In the genomic region with DNA sequence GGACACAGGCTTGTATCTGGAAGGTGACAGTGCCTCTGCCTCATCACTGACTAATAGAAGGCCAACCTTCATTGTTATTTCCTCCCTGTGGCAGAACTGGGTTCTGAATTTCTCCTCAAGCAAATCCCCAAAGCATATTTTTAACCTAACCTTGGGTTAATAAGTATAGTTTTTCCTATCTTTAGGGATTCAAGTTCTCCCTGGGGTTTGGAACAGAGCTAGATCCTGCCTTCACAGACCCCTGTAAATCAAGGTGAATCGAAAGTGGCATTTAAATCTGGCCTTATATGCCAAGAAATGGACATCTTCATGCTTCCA, we compare ENCODE assay signal across 13 cellular contexts. TPM values are rescaled to one million over a fixed set of nuclear protein-coding genes. Genes with fewer than 3 reads are reported as not detected.
DNase-seq lines count a peak whose midpoint lies in the region; ATAC-seq and TF ChIP-seq lines count a peak whose summit lies in the region.
"Had no signal": no experiment of that assay in that cellular context is flagged by ENCODE, and none has a peak within 500 bp of the region (broad histone marks: within the 10 kb centered on the region; RNA-seq: fewer than 3 reads in every experiment).

No MANE protein-coding gene starts in this region.

- peak overlapping the region; percentile 78 for H3K27ac Mint-ChIP-seq in activated CD4-positive, alpha-beta memory T cell treated with anti-CD3 and anti-CD28 coated beads, Interleukin-2, amount 10 ng/mL, durations not matched to agents 7 days and 5 days

- H3K36me3 ChIP-seq in DOHH2 (ENCODE audit: control insufficient read depth, low read length), result peaks cover 9% of the 10 kb centered on the region
- H3K36me3 ChIP-seq: esophagus squamous epithelium, tibial nerve had no signal

- H3K4me3 Mint-ChIP-seq in activated CD4-positive, alpha-beta memory T cell treated with anti-CD3 and anti-CD28 coated beads, Interleukin-2, amount 10 ng/mL, durations not matched to agents 7 days and 5 days, result no peak overlapping the region

- no peaks in the 10 kb centered on the region for H3K9me3 ChIP-seq in DOHH2 (ENCODE audit: control insufficient read depth, insufficient read depth, low read length)
- H3K9me3 ChIP-seq: body of pancreas, esophagus squamous epithelium, tibial nerve had no signal

- H3K36me3 Mint-ChIP-seq in activated CD4-positive, alpha-beta memory T cell treated with anti-CD3 and anti-CD28 coated beads, Interleukin-2, amount 10 ng/mL, durations not matched to agents 7 days and 5 days (ENCODE audit: low read depth), result peaks cover 6% of the 10 kb centered on the region

- H3K9me3 Mint-ChIP-seq in activated CD4-positive, alpha-beta memory T cell treated with anti-CD3 and anti-CD28 coated beads, Interleukin-2, amount 10 ng/mL, durations not matched to agents 7 days and 5 days, result no peaks in the 10 kb centered on the region
- H3K9me3 Mint-ChIP-seq: HFFc6 had no signal

- peaks cover 37% of the 10 kb centered on the region for H3F3A ChIP-seq in DOHH2 (ENCODE audit: control insufficient read depth, insufficient read depth)

- CTCF ChIA-PET in activated CD4-positive, alpha-beta memory T cell treated with anti-CD3 and anti-CD28 coated beads, Interleukin-2, amount 10 ng/mL, durations not matched to agents 7 days and 5 days (lab: Charles Lee), result interaction anchor here (0.8 to 12.8 kb wide), 19 partner anchors 8 to 546 kb away, joined by 3 to 275 read pairs (median 5); a partner anchor contains a TSS

- no peak for DNase-seq in activated CD4-positive, alpha-beta memory T cell treated with anti-CD3 and anti-CD28 coated beads, Interleukin-2, amount 10 ng/mL, durations not matched to agents 7 days and 5 days
- no peak for DNase-seq in epithelial cell of prostate (ENCODE audit: low read depth, low spot score)
- DNase-seq in nucleus accumbens (lab: John Stamatoyannopoulos, UW), result no peak
- no peak for DNase-seq in AML-193 (lab: John Stamatoyannopoulos, UW)
- DNase-seq: esophagus squamous epithelium, NCI-H446 treated with DMSO at 0.1 percent for 48 hours had no signal

- H3K4me2 ChIP-seq in DOHH2 (ENCODE audit: low read length), result peak overlapping the region; percentile 87

- peaks cover 80% of the 10 kb centered on the region for H3K4me1 ChIP-seq in DOHH2 (ENCODE audit: control insufficient read depth, low read length)

- TF ChIP-seq CTCF in 22Rv1 (IDR thresholded peaks at IDR 0.05) (peak; percentile 38), DOHH2 (IDR thresholded peaks at IDR 0.05; ENCODE audit: low read depth, low read length, poor library complexity, severe bottlenecking) (no peak)

- H3K4me1 Mint-ChIP-seq in activated CD4-positive, alpha-beta memory T cell treated with anti-CD3 and anti-CD28 coated beads, Interleukin-2, amount 10 ng/mL, durations not matched to agents 7 days and 5 days, result peaks cover 87% of the 10 kb centered on the region

- H3K27me3 ChIP-seq in DOHH2 (ENCODE audit: control insufficient read depth, low read length), result no peaks in the 10 kb centered on the region
- H3K27me3 ChIP-seq: body of pancreas, esophagus squamous epithelium, tibial nerve had no signal

- H3K27me3 Mint-ChIP-seq in activated CD4-positive, alpha-beta memory T cell treated with anti-CD3 and anti-CD28 coated beads, Interleukin-2, amount 10 ng/mL, durations not matched to agents 7 days and 5 days, result no peaks in the 10 kb centered on the region

- H4K20me1 ChIP-seq in DOHH2 (ENCODE audit: control insufficient read depth, insufficient read depth, low read depth, low read length), result no peaks in the 10 kb centered on the region

- H3K4me3 ChIP-seq in DOHH2 (ENCODE audit: low read length), result peak overlapping the region; percentile 7
- H3K4me3 ChIP-seq: body of pancreas, esophagus squamous epithelium, tibial nerve had no signal

- no peak for ATAC-seq in GM18867 (IDR thresholded peaks at IDR 0.05; ENCODE audit: unreplicated experiment)
- ATAC-seq in GM21737 (IDR thresholded peaks at IDR 0.05; ENCODE audit: unreplicated experiment), result no peak

- no peaks in the 10 kb centered on the region for H3K79me2 ChIP-seq in DOHH2 (ENCODE audit: control insufficient read depth, low read length)

- POLR2A ChIA-PET in activated CD4-positive, alpha-beta memory T cell treated with anti-CD3 and anti-CD28 coated beads, Interleukin-2, amount 10 ng/mL, durations not matched to agents 7 days and 5 days (lab: Charles Lee), result interaction anchor here (0.7 to 12.1 kb wide), 7 partner anchors 25 to 524 kb away, joined by 3 to 590 read pairs (median 4); a partner anchor contains a TSS

- H3K27ac ChIP-seq in 22Rv1 (no peak overlapping the region), DOHH2 (ENCODE audit: low read depth, low read length) (peak overlapping the region; percentile 98; the same call in 1 of the 2 replicates), epithelial cell of prostate (peak overlapping the region; percentile 15)
- H3K27ac ChIP-seq: body of pancreas had no signal

- no peaks in the 10 kb centered on the region for H3K9me2 ChIP-seq in DOHH2 (replicated peaks; ENCODE audit: control insufficient read depth, low read length)

RNA-seq across cellular contexts. Expression of a gene that starts 4.4 kb away (rescaled TPM):
- total RNA-seq in activated CD4-positive, alpha-beta memory T cell treated with anti-CD3 and anti-CD28 coated beads, Interleukin-2, amount 10 ng/mL, durations not matched to agents 7 days and 5 days, result 1 to 10 TPM; 8.5 to 9.0 TPM
- total RNA-seq: body of pancreas had no signal

RNA-seq across cellular contexts. Expression of a gene that starts 22.6 kb away (rescaled TPM):
- total RNA-seq in activated CD4-positive, alpha-beta memory T cell treated with anti-CD3 and anti-CD28 coated beads, Interleukin-2, amount 10 ng/mL, durations not matched to agents 7 days and 5 days, result 100 to 1,000 TPM; 207 to 210 TPM
